15 cellular contexts compared by ENCODE assay signal in genomic region chr6:32977953-32978324, GRCh38. TPM values are rescaled to one million over a fixed set of nuclear protein-coding genes. Genes with fewer than 3 reads are reported as not detected.
A peak's percentile ranks its signal among the peaks of the same experiment; 100 is the strongest.
DNase-seq lines count a peak whose midpoint lies in the region; ATAC-seq and TF ChIP-seq lines count a peak whose summit lies in the region.
"Had no signal": no experiment of that assay in that cellular context is flagged by ENCODE, and none has a peak within 500 bp of the region (broad histone marks: within the 10 kb centered on the region; RNA-seq: fewer than 3 reads in every experiment).

No MANE protein-coding gene starts in this region.

- H3K27me3 ChIP-seq in WERI-Rb-1 (ENCODE audit: insufficient read depth, low read depth, severe bottlenecking) = no peaks in the 10 kb centered on the region
- H3K27me3 ChIP-seq: esophagus muscularis mucosa, thyroid gland had no signal

- H3K4me1 Mint-ChIP-seq in T-helper 2 cell treated with Interferon-gamma antibody and Interleukin-4, amounts not matched to agents 5 μg/mL and 100 μg/mL, for 36 hours (ENCODE audit: low read depth) = peaks cover 35% of the 10 kb centered on the region
- H3K4me1 Mint-ChIP-seq in chondrocyte (ENCODE audit: low read depth) (peaks cover 57% of the 10 kb centered on the region), neural crest cell (peaks cover 52% of the 10 kb centered on the region)

- no peak for DNase-seq in T-helper 2 cell treated with Interferon-gamma antibody and Interleukin-4, amounts not matched to agents 5 μg/mL and 100 μg/mL, for 36 hours (ENCODE audit: low spot score)
- DNase-seq in T-helper 2 cell = no peak
- DNase-seq in chondrocyte (ENCODE audit: low spot score) = no peak
- DNase-seq in neural crest cell (ENCODE audit: low read depth, low spot score) = no peak
- no peak for DNase-seq in mucosa of descending colon
- DNase-seq in WERI-Rb-1 = no peak
- DNase-seq: activated CD4-positive, alpha-beta T cell treated with anti-CD3 and anti-CD28 coated beads, Interleukin-2, amount 50 U/mL, for 4 hours; DMS153; hypothalamus; NCI-H1092; NCI-H226; thyroid gland had no signal

- H3K27me3 Mint-ChIP-seq in T-helper 2 cell treated with Interferon-gamma antibody and Interleukin-4, amounts not matched to agents 5 μg/mL and 100 μg/mL, for 36 hours (ENCODE audit: low read depth) = no peaks in the 10 kb centered on the region
- H3K27me3 Mint-ChIP-seq in chondrocyte (ENCODE audit: low read depth) (no peaks in the 10 kb centered on the region), neural crest cell (ENCODE audit: low read depth) (peaks cover 22% of the 10 kb centered on the region)

- H3K36me3 ChIP-seq in HEK293 (ENCODE audit: control insufficient read depth in 2 of 2, insufficient read depth in 1 of 2, low read length in 2 of 2) (peaks cover 78 to 88% of the 10 kb centered on the region in 2 experiments), mucosa of descending colon (ENCODE audit: low read depth) (peaks cover 37% of the 10 kb centered on the region), WERI-Rb-1 (peaks cover 99% of the 10 kb centered on the region)

- H3K4me3 Mint-ChIP-seq in T-helper 2 cell treated with Interferon-gamma antibody and Interleukin-4, amounts not matched to agents 5 μg/mL and 100 μg/mL, for 36 hours = peak overlapping the region; percentile 24
- no peak overlapping the region for H3K4me3 Mint-ChIP-seq in chondrocyte (ENCODE audit: unreplicated experiment)
- peak overlapping the region; percentile 98 for H3K4me3 Mint-ChIP-seq in neural crest cell

- POLR2A ChIA-PET in HEK293 (lab: Yijun Ruan, JAX) = interaction anchor here (0.9 to 2.7 kb wide), 4 partner anchors 9 to 140 kb away, joined by 3 to 9 read pairs (median 6); partner anchors contain the start of genes BRD2 and TAP2

- CTCF ChIA-PET in HEK293 (lab: Yijun Ruan, JAX) = interaction anchor here (0.7 to 18.0 kb wide), 6 partner anchors 9 to 92 kb away, joined by 3 to 344 read pairs (median 6); partner anchors contain the start of gene HLA-DMA

- ATAC-seq in mucosa of descending colon = no peak
- no peak for ATAC-seq in GM18502 (IDR thresholded peaks at IDR 0.05; ENCODE audit: poor library complexity, unreplicated experiment)

- intact Hi-C loops in mucosa of descending colon (cut with DNase I, micrococcal nuclease) = no loop called here

- H3K9me3 Mint-ChIP-seq in T-helper 2 cell treated with Interferon-gamma antibody and Interleukin-4, amounts not matched to agents 5 μg/mL and 100 μg/mL, for 36 hours = no peaks in the 10 kb centered on the region
- no peaks in the 10 kb centered on the region for H3K9me3 Mint-ChIP-seq in chondrocyte (ENCODE audit: low read depth)
- H3K9me3 Mint-ChIP-seq in neural crest cell = no peaks in the 10 kb centered on the region

- peaks cover 93% of the 10 kb centered on the region for H3K36me3 Mint-ChIP-seq in T-helper 2 cell treated with Interferon-gamma antibody and Interleukin-4, amounts not matched to agents 5 μg/mL and 100 μg/mL, for 36 hours (ENCODE audit: low read depth)
- H3K36me3 Mint-ChIP-seq in chondrocyte (ENCODE audit: low read depth) (peaks cover 85% of the 10 kb centered on the region), neural crest cell (ENCODE audit: low read depth) (peaks cover 68% of the 10 kb centered on the region)

- H3K27ac Mint-ChIP-seq in T-helper 2 cell treated with Interferon-gamma antibody and Interleukin-4, amounts not matched to agents 5 μg/mL and 100 μg/mL, for 36 hours = peak overlapping the region; percentile 46
- H3K27ac Mint-ChIP-seq in chondrocyte (ENCODE audit: unreplicated experiment) (peak overlapping the region; percentile 53), neural crest cell (ENCODE audit: unreplicated experiment) (no peak overlapping the region)

- H3K4me3 ChIP-seq in HEK293 (ENCODE audit: low read depth, low read length) (peak overlapping the region; percentile 8; the same call in 1 of the 2 replicates), mucosa of descending colon (no peak overlapping the region), WERI-Rb-1 (ENCODE audit: low read depth, low read length) (no peak overlapping the region)
- H3K4me3 ChIP-seq: esophagus muscularis mucosa, thyroid gland had no signal

- H3K27ac ChIP-seq in HEK293 (ENCODE audit: extremely low read depth, low read depth, low read length) (peak overlapping the region; percentile 39; the same call in 1 of the 2 replicates), WERI-Rb-1 (no peak overlapping the region)

- peaks cover 33% of the 10 kb centered on the region for H3K4me1 ChIP-seq in HEK293 (ENCODE audit: control insufficient read depth, insufficient read depth, low read length)
- peaks cover 75% of the 10 kb centered on the region for H3K4me1 ChIP-seq in mucosa of descending colon (ENCODE audit: low read depth)

- H3K9me3 ChIP-seq in HEK293 (ENCODE audit: control insufficient read depth, insufficient read depth, low read depth, low read length) = no peaks in the 10 kb centered on the region
- no peaks in the 10 kb centered on the region for H3K9me3 ChIP-seq in mucosa of descending colon
- H3K9me3 ChIP-seq in WERI-Rb-1 (ENCODE audit: severe bottlenecking) = no peaks in the 10 kb centered on the region
- H3K9me3 ChIP-seq: esophagus muscularis mucosa, thyroid gland had no signal

- TF ChIP-seq CTCF in HEK293 (tag by site-specific recombination; IDR thresholded peaks at IDR 0.05) (no peak), chondrocyte (IDR thresholded peaks at IDR 0.05) (no peak), neural crest cell (conservative IDR thresholded peaks at IDR 0.05) (no peak), mucosa of descending colon (IDR thresholded peaks at IDR 0.05) (no peak), WERI-Rb-1 (IDR thresholded peaks at IDR 0.05; ENCODE audit: low read depth, low read length) (no peak)

TF ChIP-seq in HEK293, 187 proteins besides CTCF, POLR2A, EP300 and RAD21 (continues in another document):
- no peak for TF ChIP-seq ZNF416 (tag by site-specific recombination; IDR thresholded peaks at IDR 0.05)
- TF ChIP-seq ZNF654 (tag by site-specific recombination; IDR thresholded peaks at IDR 0.05; ENCODE audit: low read depth) = no peak
- TF ChIP-seq HOXC10 (CRISPR knock-in tag; IDR thresholded peaks at IDR 0.05) = no peak
- 0 out of 2 replicates have a peak, but pooled peaks have one; percentile 10 for TF ChIP-seq ZEB2 (tag by site-specific recombination; IDR thresholded peaks at IDR 0.05)
- TF ChIP-seq ZNF239 (tag by site-specific recombination; IDR thresholded peaks at IDR 0.05) = no peak
- TF ChIP-seq ZNF488 (tag by site-specific recombination; IDR thresholded peaks at IDR 0.05) = no peak
- no peak for TF ChIP-seq ZNF19 (tag by site-specific recombination; IDR thresholded peaks at IDR 0.05; ENCODE audit: low read depth)
- TF ChIP-seq, protein P1, sequence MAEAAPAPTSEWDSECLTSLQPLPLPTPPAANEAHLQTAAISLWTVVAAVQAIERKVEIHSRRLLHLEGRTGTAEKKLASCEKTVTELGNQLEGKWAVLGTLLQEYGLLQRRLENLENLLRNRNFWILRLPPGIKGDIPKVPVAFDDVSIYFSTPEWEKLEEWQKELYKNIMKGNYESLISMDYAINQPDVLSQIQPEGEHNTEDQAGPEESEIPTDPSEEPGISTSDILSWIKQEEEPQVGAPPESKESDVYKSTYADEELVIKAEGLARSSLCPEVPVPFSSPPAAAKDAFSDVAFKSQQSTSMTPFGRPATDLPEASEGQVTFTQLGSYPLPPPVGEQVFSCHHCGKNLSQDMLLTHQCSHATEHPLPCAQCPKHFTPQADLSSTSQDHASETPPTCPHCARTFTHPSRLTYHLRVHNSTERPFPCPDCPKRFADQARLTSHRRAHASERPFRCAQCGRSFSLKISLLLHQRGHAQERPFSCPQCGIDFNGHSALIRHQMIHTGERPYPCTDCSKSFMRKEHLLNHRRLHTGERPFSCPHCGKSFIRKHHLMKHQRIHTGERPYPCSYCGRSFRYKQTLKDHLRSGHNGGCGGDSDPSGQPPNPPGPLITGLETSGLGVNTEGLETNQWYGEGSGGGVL (tag by site-specific recombination; IDR thresholded peaks at IDR 0.05) = no peak

RNA-seq across cellular contexts. Expression of gene BRD2, which starts 9.5 kb away (rescaled TPM):
- total RNA-seq in chondrocyte = 149 to 165 TPM (median 150 TPM) in 3 replicates
- 312 and 329 TPM in 2 replicates for total RNA-seq in neural crest cell
- 100 to 1,000 TPM; 133 to 195 (median 168) TPM for total RNA-seq in mucosa of descending colon

RNA-seq across cellular contexts. Expression of gene HLA-DMA, which starts 25.0 kb away (rescaled TPM):
- total RNA-seq in chondrocyte (3.6 to 5.5 TPM (median 5.4 TPM) in 3 replicates), neural crest cell (0.89 and 1.7 TPM in 2 replicates), mucosa of descending colon (10 to 100 TPM; 12.4 to 48.5 (median 27.7) TPM)

RNA-seq across cellular contexts. Expression of gene HLA-DOA, which starts 31.5 kb away (rescaled TPM):
- total RNA-seq in chondrocyte (not detected in 3 replicates), neural crest cell (1.7 and 2.8 TPM in 2 replicates), mucosa of descending colon (1 to 10 TPM; 1.8 to 4.0 (median 3.2) TPM)

RNA-seq across cellular contexts. Expression of gene HLA-DMB, which starts 37.1 kb away (rescaled TPM):
- not detected in 3 replicates for total RNA-seq in chondrocyte
- total RNA-seq in neural crest cell = 0.59 and 0.63 TPM in 2 replicates
- total RNA-seq in mucosa of descending colon = 10 to 100 TPM; 10.8 to 27.1 (median 22.8) TPM
